8 cellular contexts compared by ENCODE assay signal in the genomic region with DNA sequence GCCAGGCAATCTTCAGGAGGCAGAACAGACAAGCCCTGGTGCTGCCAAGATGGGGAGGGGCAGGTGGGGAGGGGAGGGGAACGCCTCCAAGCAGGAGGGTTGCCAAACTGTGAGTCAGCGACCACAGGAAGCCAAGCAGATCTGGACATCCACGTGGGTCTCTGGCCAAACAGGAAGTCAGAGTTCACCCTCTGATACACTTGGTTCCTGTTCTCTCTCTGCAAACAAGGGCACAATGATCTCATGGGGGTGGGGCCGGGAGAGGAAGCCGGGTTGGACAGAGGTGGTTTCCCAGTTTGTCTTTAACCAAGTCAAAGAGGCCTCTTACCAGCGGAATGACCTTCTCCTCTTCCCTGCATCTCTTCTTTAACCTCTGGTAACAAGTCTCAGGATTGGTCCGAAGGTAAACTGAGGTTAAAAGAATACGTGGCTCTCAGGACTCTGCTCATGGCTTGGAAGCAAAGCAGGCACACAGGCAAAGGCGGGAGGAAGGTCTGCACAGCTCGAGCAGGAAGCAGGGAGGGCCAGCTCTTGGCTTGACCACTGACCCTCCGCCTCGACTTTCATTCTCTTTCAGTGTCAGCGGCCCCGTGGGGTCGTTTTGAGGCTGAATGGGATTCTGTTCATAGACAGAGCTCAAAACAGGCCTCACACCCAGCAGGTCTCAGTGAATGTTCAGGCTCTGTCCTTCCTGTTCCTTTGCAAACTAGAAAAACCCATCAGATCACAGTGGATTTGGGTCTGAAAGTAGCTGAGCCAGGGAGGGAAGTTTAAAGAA. TPM values are rescaled to one million over a fixed set of nuclear protein-coding genes. Genes with fewer than 3 reads are reported as not detected.
DNase-seq lines count a peak whose midpoint lies in the region; ATAC-seq, FAIRE-seq and TF ChIP-seq lines count a peak whose summit lies in the region.

No MANE protein-coding gene starts in this region.

- intact Hi-C loops in mucosa of descending colon (cut with DNase I, micrococcal nuclease), result no loop called here

- DNase-seq in NCI-H1694 treated with DMSO at 0.1 percent for 48 hours (lab: John Stamatoyannopoulos, UW), result peak; percentile 2
- no peak for DNase-seq in NCI-H1694 (lab: John Stamatoyannopoulos, UW)
- peak; percentile 0 for DNase-seq in NCI-H748 treated with DMSO at 0.1 percent for 48 hours (lab: John Stamatoyannopoulos, UW)
- DNase-seq in activated CD8-positive, alpha-beta memory T cell treated with anti-CD3 and anti-CD28 coated beads for 4 hours (ENCODE audit: low read depth in 2 of 2), result peak; percentile 61 to 64
- peak; percentile 96 to 98 (median 97) for DNase-seq in mucosa of descending colon
- peak; percentile 51 to 61 for DNase-seq in stimulated activated CD8-positive, alpha-beta memory T cell treated with anti-CD3 and anti-CD28 coated beads, Interleukin-4, amount 100 ng/mL, for 1 hour (ENCODE audit: low read depth in 2 of 2, low spot score in 1 of 2)

- ATAC-seq in HG03039 (IDR thresholded peaks at IDR 0.05; ENCODE audit: unreplicated experiment), result peak; percentile 96
- peak; percentile 95 for ATAC-seq in mucosa of descending colon

- TF ChIP-seq CTCF in mucosa of descending colon (IDR thresholded peaks at IDR 0.05), result no peak

- H3K4me3 ChIP-seq in mucosa of descending colon, result no peak overlapping the region

- no peaks in the 10 kb centered on the region for H3K9me3 ChIP-seq in mucosa of descending colon

- peaks cover 4% of the 10 kb centered on the region for H3K36me3 ChIP-seq in mucosa of descending colon (ENCODE audit: low read depth)

- FAIRE-seq in endometrium (lab: Jason Lieb, UNC), result peak; percentile 84

- H3K4me1 ChIP-seq in mucosa of descending colon (ENCODE audit: low read depth), result peaks cover 24% of the 10 kb centered on the region

RNA-seq across cellular contexts. Expression of a gene that starts 32.9 kb away (rescaled TPM):
- total RNA-seq in mucosa of descending colon, result 10 to 100 TPM; 14.4 to 29.4 (median 17.8) TPM

RNA-seq across cellular contexts. Expression of a gene that starts 35.4 kb away (rescaled TPM):
- 10 to 100 TPM; 26.9 to 42.0 (median 29.1) TPM for total RNA-seq in mucosa of descending colon

RNA-seq across cellular contexts. Expression of a gene that starts 49.2 kb away (rescaled TPM):
- total RNA-seq in mucosa of descending colon, result 1 to 10 TPM; 3.1 to 6.1 (median 4.8) TPM
